ENCODE assay signal across 17 cellular contexts in the genomic region with DNA sequence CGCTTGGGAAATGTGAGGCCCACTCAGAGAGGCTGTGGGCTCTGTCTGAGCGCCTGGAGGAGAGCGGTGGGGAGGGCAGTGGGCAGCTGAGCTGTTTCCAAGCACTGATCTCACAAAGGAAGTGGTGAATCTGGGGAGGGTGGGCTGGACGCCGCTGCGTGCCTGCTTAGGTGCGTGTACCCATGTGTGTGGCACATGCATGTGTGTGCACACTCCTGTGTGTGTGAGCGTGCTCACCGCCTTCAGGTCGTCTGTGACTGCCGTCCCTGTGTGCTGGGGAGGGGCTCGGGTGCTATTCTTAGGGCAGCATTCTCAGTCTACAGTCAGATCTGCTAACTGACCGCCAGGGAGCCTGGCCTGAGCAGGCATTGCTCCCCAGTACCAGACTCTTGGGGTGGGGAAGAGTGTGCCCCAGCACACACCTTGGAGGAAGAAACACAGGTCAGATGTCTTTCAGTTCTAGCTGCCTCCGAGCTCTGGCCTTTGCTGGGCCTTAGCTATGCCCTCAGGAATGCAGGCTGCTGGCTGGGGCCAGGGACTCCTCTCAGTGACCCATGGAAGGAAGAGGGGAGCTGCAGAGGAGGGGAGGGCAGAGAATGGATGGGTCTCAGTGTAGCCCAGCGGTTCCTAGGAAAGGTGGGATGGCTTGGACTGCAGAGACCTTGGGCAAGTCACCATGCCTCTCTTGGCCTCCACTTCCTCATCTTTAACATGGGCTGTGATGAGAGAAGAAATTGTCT. TPM values are rescaled to one million over a fixed set of nuclear protein-coding genes. Genes with fewer than 3 reads are reported as not detected.
DNase-seq lines count a peak whose midpoint lies in the region; ATAC-seq and TF ChIP-seq lines count a peak whose summit lies in the region.
"Had no signal": no experiment of that assay in that cellular context is flagged by ENCODE, and none has a peak within 500 bp of the region (broad histone marks: within the 10 kb centered on the region; RNA-seq: fewer than 3 reads in every experiment).

No MANE protein-coding gene starts in this region.

- ATAC-seq in left ventricle myocardium superior (no peak), HG02763 (IDR thresholded peaks at IDR 0.05; ENCODE audit: unreplicated experiment) (no peak), gastroesophageal sphincter (no peak), HG03135 (IDR thresholded peaks at IDR 0.05; ENCODE audit: unreplicated experiment) (no peak)
- ATAC-seq: activated CD8-positive, alpha-beta T cell treated with anti-CD3 and anti-CD28 coated beads for 36 hours; PC-3 had no signal

- H3K27me3 ChIP-seq in cardiac muscle cell (no peaks in the 10 kb centered on the region), gastroesophageal sphincter (no peaks in the 10 kb centered on the region)
- H3K27me3 ChIP-seq: BLaER1 treated with 17β-estradiol and CSF1 and Interleukin-3, amounts not matched to agents 10 nM and 100 nM; brain microvascular endothelial cell had no signal

- H3K4me3 ChIP-seq in cardiac muscle cell (no peak overlapping the region), gastroesophageal sphincter (no peak overlapping the region)
- H3K4me3 ChIP-seq: BLaER1 treated with 17β-estradiol and CSF1 and Interleukin-3, amounts not matched to agents 10 nM and 100 nM had no signal

- H3K36me3 ChIP-seq in cardiac muscle cell (no peaks in the 10 kb centered on the region), gastroesophageal sphincter (no peaks in the 10 kb centered on the region)
- H3K36me3 ChIP-seq: BLaER1 treated with 17β-estradiol and CSF1 and Interleukin-3, amounts not matched to agents 10 nM and 100 nM; brain microvascular endothelial cell had no signal

- TF ChIP-seq CTCF in cardiac muscle cell (IDR thresholded peaks at IDR 0.05; ENCODE audit: low read depth, low read length) (no peak), gastroesophageal sphincter (IDR thresholded peaks at IDR 0.05) (no peak), GM13976 (IDR thresholded peaks at IDR 0.05; ENCODE audit: borderline replicate concordance, control extremely low read depth, extremely low read depth, insufficient read depth, missing control alignments) (no peak)

- TF ChIP-seq POLR2A in gastroesophageal sphincter (IDR thresholded peaks at IDR 0.05) = no peak

- DNase-seq in cardiac muscle cell (ENCODE audit: low read depth in 1 of 2, low spot score in 1 of 2) = peak in 1 of 2 donors; percentile 48
- no peak for DNase-seq in left ventricle myocardium superior
- DNase-seq in astrocyte of the hippocampus (ENCODE audit: low read depth, low spot score) = peak; percentile 64
- peak; percentile 82 for DNase-seq in left kidney (ENCODE audit: low read depth, low spot score)
- DNase-seq in GM13976 (ENCODE audit: low spot score) = no peak
- DNase-seq: activated CD8-positive, alpha-beta T cell treated with anti-CD3 and anti-CD28 coated beads for 36 hours; brain microvascular endothelial cell; DND-41; effector CD4-positive, alpha-beta T cell; NCI-H146; NCI-H510A treated with DMSO at 0.1 percent for 48 hours; PC-3; SHP77 treated with DMSO at 0.1 percent for 48 hours had no signal

- H3K4me1 ChIP-seq in cardiac muscle cell (ENCODE audit: low read depth) = peaks cover 3% of the 10 kb centered on the region
- H3K4me1 ChIP-seq in gastroesophageal sphincter = no peaks in the 10 kb centered on the region

- H3K27ac ChIP-seq in cardiac muscle cell (peak overlapping the region; percentile 3), gastroesophageal sphincter (no peak overlapping the region)
- H3K27ac ChIP-seq: BLaER1 treated with 17β-estradiol and CSF1 and Interleukin-3, amounts not matched to agents 10 nM and 100 nM; brain microvascular endothelial cell had no signal

- H3K9me3 ChIP-seq in cardiac muscle cell (ENCODE audit: low read depth) (no peaks in the 10 kb centered on the region), gastroesophageal sphincter (no peaks in the 10 kb centered on the region)
- H3K9me3 ChIP-seq: BLaER1 treated with 17β-estradiol and CSF1 and Interleukin-3, amounts not matched to agents 10 nM and 100 nM had no signal

- intact Hi-C loops in left ventricle myocardium superior (cut with micrococcal nuclease) = no loop called here

- in situ Hi-C loops in GM13976 (cut with MboI; ENCODE audit: low sequenced_read_pairs, unreplicated experiment) = no loop called here

- no peak for TF ChIP-seq EP300 in gastroesophageal sphincter (IDR thresholded peaks at IDR 0.05)

- 50 to 61% methylated on average over 2 to 3 of the region's 15 CpGs for WGBS in gastroesophageal sphincter (ENCODE audit: low coverage in 1 of 2), 2 donors

RNA-seq across cellular contexts. Expression of a gene that starts 31.4 kb away (rescaled TPM):
- 3.6 and 5.2 TPM in 2 replicates for total RNA-seq in cardiac muscle cell
- polyA plus RNA-seq in cardiac muscle cell = 1.2 and 2.6 TPM in 2 replicates
- total RNA-seq in left ventricle myocardium superior = 5.3 TPM
- total RNA-seq in gastroesophageal sphincter = 10 to 100 TPM; 14.4 to 41.4 (median 20.0) TPM
- total RNA-seq: activated CD8-positive, alpha-beta T cell treated with anti-CD3 and anti-CD28 coated beads for 36 hours had no signal

RNA-seq across cellular contexts. Expression of a gene that starts 54.3 kb away (rescaled TPM):
- total RNA-seq in cardiac muscle cell = 2.6 and 16.0 TPM in 2 replicates
- 1.4 and 2.3 TPM in 2 replicates for polyA plus RNA-seq in cardiac muscle cell
- 0.35 TPM for total RNA-seq in left ventricle myocardium superior
- total RNA-seq in gastroesophageal sphincter = 10 to 100 TPM in 2 of 4 donors, 1 to 10 TPM in 1, under 1 TPM in 1; 0.94 to 36.4 (median 6.8) TPM

Comparison
In these comparisons a context has a peak if more than half of its experiments do, and no peak if none do; other contexts are left out.
1. DNase-seq: peak in astrocyte of the hippocampus (single experiment) and left kidney (single experiment); none in left ventricle myocardium superior (single experiment) and GM13976 (single experiment).